Comparison of ENCODE assay signal across 9 cellular contexts in the genomic region with DNA sequence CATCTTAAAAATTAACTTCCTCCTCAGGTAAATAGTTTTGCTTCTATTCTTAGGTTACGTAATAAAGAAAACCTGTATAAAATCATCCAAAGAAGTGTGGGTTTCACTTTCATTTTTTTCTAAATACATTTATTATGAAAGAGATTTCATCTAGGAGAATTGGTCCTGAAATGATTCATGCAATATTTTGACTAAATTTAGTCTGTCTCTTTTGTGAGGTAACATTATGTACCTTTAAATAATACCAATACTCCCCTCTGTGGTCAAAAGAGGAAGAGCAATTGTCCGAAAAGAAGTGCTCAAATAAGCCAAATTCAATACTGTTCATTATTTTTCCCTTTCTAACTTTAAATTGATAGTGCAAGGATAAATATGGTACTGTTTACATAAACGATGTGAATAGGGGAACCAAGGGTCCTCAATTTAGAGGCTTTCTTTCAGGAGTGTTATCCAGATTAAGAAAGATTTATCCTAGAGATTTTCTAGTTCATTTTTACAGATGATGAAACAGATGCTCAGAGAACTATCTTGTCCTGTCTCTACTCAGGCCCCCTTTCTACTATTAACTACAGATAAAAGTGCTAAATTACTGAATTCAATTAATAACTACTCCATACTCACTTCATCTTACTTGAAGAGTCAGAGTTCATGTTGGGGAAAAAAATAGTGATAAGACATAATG. TPM values are rescaled to one million over a fixed set of nuclear protein-coding genes. Genes with fewer than 3 reads are reported as not detected.
DNase-seq lines count a peak whose midpoint lies in the region; ATAC-seq and TF ChIP-seq lines count a peak whose summit lies in the region.
"Had no signal": no experiment of that assay in that cellular context is flagged by ENCODE, and none has a peak within 500 bp of the region (broad histone marks: within the 10 kb centered on the region; RNA-seq: fewer than 3 reads in every experiment).

No MANE protein-coding gene starts in this region.

- H2AFZ ChIP-seq in hepatocyte: no peak overlapping the region

- TF ChIP-seq CTCF in LNCaP clone FGC (IDR thresholded peaks at IDR 0.05; ENCODE audit: control insufficient read depth, extremely low read depth, insufficient read depth) (peak; percentile 67), hepatocyte (IDR thresholded peaks at IDR 0.05; ENCODE audit: poor library complexity) (peak; percentile 76), stomach (IDR thresholded peaks at IDR 0.05) (peak in 5 of 7 experiments; percentile 49 to 63 (median 60))

- H3K4me3 Mint-ChIP-seq in activated T-helper 17 cell treated with anti-CD3 and anti-CD28 coated beads, Interleukin-2, amount 50 U/mL, for 72 hours: peak overlapping the region; percentile 9

- H3K79me2 ChIP-seq in hepatocyte: no peaks in the 10 kb centered on the region

- TF ChIP-seq POLR2A in stomach (IDR thresholded peaks at IDR 0.05): no peak

- ATAC-seq in GM19467 (IDR thresholded peaks at IDR 0.05; ENCODE audit: unreplicated experiment) (peak; percentile 75), HG03045 (IDR thresholded peaks at IDR 0.05; ENCODE audit: unreplicated experiment) (no peak)
- peak; percentile 40 for ATAC-seq in activated T-helper 17 cell treated with anti-CD3 and anti-CD28 coated beads, Interleukin-2, amount 50 U/mL, for 72 hours (replicated peaks)

- H3K9me2 ChIP-seq in hepatocyte (replicated peaks; ENCODE audit: insufficient read depth): no peaks in the 10 kb centered on the region

- DNase-seq in DMS79 (lab: John Stamatoyannopoulos, UW) (peak; percentile 5), LNCaP clone FGC (ENCODE audit: low read depth) (no peak), hepatocyte (ENCODE audit: low spot score) (peak; percentile 24), stomach (no peak)
- no peak for DNase-seq in stimulated activated CD4-positive, alpha-beta T cell treated with anti-CD3 and anti-CD28 coated beads, Interleukin-4, amount 100 ng/mL, for 24 hours

- no peak for TF ChIP-seq EP300 in stomach (IDR thresholded peaks at IDR 0.05)

- intact Hi-C loops in stomach (cut with DNase I; ENCODE audit: low total_unique reads): loop anchor here (10.0 kb wide), 1 partner anchor 202 kb away; no protein-coding TSS in a partner anchor

- H3K27me3 ChIP-seq in hepatocyte (no peaks in the 10 kb centered on the region), stomach (no peaks in the 10 kb centered on the region)

- no peaks in the 10 kb centered on the region for H3K36me3 ChIP-seq in hepatocyte (replicated peaks; ENCODE audit: insufficient read depth, low read depth)
- H3K36me3 ChIP-seq in stomach: peaks cover 0 to 16% (median 0%) of the 10 kb centered on the region in 4 donors

- no peaks in the 10 kb centered on the region for H4K20me1 ChIP-seq in hepatocyte (ENCODE audit: insufficient read depth, poor library complexity, severe bottlenecking)

- H3K27me3 Mint-ChIP-seq in activated T-helper 17 cell treated with anti-CD3 and anti-CD28 coated beads, Interleukin-2, amount 50 U/mL, for 72 hours: peaks cover 6% of the 10 kb centered on the region

- no peaks in the 10 kb centered on the region for H3K36me3 Mint-ChIP-seq in activated T-helper 17 cell treated with anti-CD3 and anti-CD28 coated beads, Interleukin-2, amount 50 U/mL, for 72 hours (ENCODE audit: low read depth)

- H3K4me1 Mint-ChIP-seq in activated T-helper 17 cell treated with anti-CD3 and anti-CD28 coated beads, Interleukin-2, amount 50 U/mL, for 72 hours: no peaks in the 10 kb centered on the region

- H3K4me3 ChIP-seq in LNCaP clone FGC (ENCODE audit: low read depth, low read length) (no peak overlapping the region), hepatocyte (no peak overlapping the region), stomach (no peak overlapping the region)

- 33% methylated on average over 3 of the region's 3 CpGs for WGBS in hepatocyte (ENCODE audit: low lambda C conversion rate, missing lambda C conversion rate)
- whole genome bisulfite sequencing in stomach, 5 donors: 8 to 13% (median 10%) methylated on average over 3 of the region's 3 CpGs

- H3K9me3 ChIP-seq in hepatocyte (ENCODE audit: low read depth) (no peaks in the 10 kb centered on the region), stomach (no peaks in the 10 kb centered on the region)

- H3K4me2 ChIP-seq in hepatocyte: no peak overlapping the region

- H3K27ac ChIP-seq in hepatocyte (no peak overlapping the region), stomach (peak overlapping the region in 3 of 5 donors; percentile 34 to 44 (median 39))

- no peaks in the 10 kb centered on the region for H3K9me3 Mint-ChIP-seq in activated T-helper 17 cell treated with anti-CD3 and anti-CD28 coated beads, Interleukin-2, amount 50 U/mL, for 72 hours

- no peaks in the 10 kb centered on the region for H3K4me1 ChIP-seq in hepatocyte (ENCODE audit: insufficient read depth)
- H3K4me1 ChIP-seq in stomach: peaks cover 0 to 12% (median 3%) of the 10 kb centered on the region in 4 donors

- no peak overlapping the region for H3K27ac Mint-ChIP-seq in activated T-helper 17 cell treated with anti-CD3 and anti-CD28 coated beads, Interleukin-2, amount 50 U/mL, for 72 hours

RNA-seq across cellular contexts. Expression of gene CYP39A1, which starts 26.2 kb away (rescaled TPM):
- not detected for total RNA-seq in activated T-helper 17 cell treated with anti-CD3 and anti-CD28 coated beads, Interleukin-2, amount 50 U/mL, for 72 hours
- total RNA-seq in hepatocyte (7.5 and 9.2 TPM in 2 replicates), stomach (10 to 100 TPM in 1 of 5 donors, 1 to 10 TPM in 3, not detected in 1; 1.8 to 11.6 (median 7.9) TPM)
- polyA plus RNA-seq in hepatocyte (2.8 and 5.2 TPM in 2 replicates), stomach (1 to 10 TPM; 4.7 to 8.2 (median 5.9) TPM)
- total RNA-seq: T-helper 2 cell treated with Interferon-gamma antibody and Interleukin-4, amounts not matched to agents 100 ng/mL and 5 ng/mL, for 36 hours had no signal

RNA-seq across cellular contexts. Expression of gene SLC25A27, which starts 26.4 kb away (rescaled TPM):
- total RNA-seq in activated T-helper 17 cell treated with anti-CD3 and anti-CD28 coated beads, Interleukin-2, amount 50 U/mL, for 72 hours: under 1 TPM in 1 of 2 donors, not detected in 1; 0.13 TPM
- total RNA-seq in hepatocyte (7.0 and 11.9 TPM in 2 replicates), stomach (10 to 100 TPM in 4 of 5 donors, 1 to 10 TPM in 1; 6.7 to 55.8 (median 46.1) TPM)
- polyA plus RNA-seq in hepatocyte (3.0 and 5.1 TPM in 2 replicates), stomach (10 to 100 TPM in 1 of 3 donors, 1 to 10 TPM in 2; 1.6 to 35.3 (median 4.6) TPM)
- total RNA-seq: T-helper 2 cell treated with Interferon-gamma antibody and Interleukin-4, amounts not matched to agents 100 ng/mL and 5 ng/mL, for 36 hours had no signal

Comparison
In these comparisons a context has a peak if more than half of its experiments do, and no peak if none do; other contexts are left out.
1. DNase-seq: peak in DMS79 (single experiment) and hepatocyte (single experiment); none in LNCaP clone FGC (single experiment), stomach (single experiment) and stimulated activated CD4-positive, alpha-beta T cell treated with anti-CD3 and anti-CD28 coated beads, Interleukin-4, amount 100 ng/mL, for 24 hours (single experiment).
2. Peak in every context shown above with its lines, with median percentiles within 50 percentile points of each other: CTCF ChIP-seq.